Comparison of ENCODE assay signal across 31 cellular contexts in the genomic region with DNA sequence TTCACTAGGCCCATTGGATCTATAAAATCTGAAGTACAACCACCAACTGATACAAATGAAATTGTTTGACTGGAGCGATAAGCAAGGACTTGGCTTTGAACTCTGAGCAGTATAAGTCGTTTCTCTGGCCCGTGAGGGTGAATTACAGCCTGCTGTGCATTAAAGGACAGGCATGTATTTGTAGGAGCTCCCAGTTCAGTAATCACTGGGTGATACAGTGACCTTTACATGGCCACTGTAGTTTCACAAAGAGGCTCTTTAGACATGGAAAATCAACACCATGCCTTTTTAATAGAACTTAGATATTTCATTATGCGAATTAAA.
"Had no signal": no experiment of that assay in that cellular context is flagged by ENCODE, and none has a peak within 500 bp of the region (broad histone marks: within the 10 kb centered on the region; RNA-seq: fewer than 3 reads in every experiment).

No MANE protein-coding gene starts in this region.

- H3K4me3 Mint-ChIP-seq: naive thymus-derived CD4-positive, alpha-beta T cell; natural killer cell; nephron; neural progenitor cell; stimulated activated memory B cell treated with anti-CD40 and anti-IgM and Interleukin-4, amounts not matched to agents 10 μg/mL and 1 μg/mL and 100 μg/mL, for 72 hours; stimulated activated naive CD8-positive, alpha-beta T cell treated with anti-CD3 and anti-CD28 coated beads, Interleukin-15, amount 100 ng/mL, for 72 hours had no signal

- H3K27me3 ChIP-seq: neural progenitor cell, ovary, right lobe of liver, sigmoid colon, spleen, suprapubic skin, testis, tibial artery, upper lobe of right lung, uterus had no signal

- H3K27me3 Mint-ChIP-seq: naive thymus-derived CD4-positive, alpha-beta T cell; stimulated activated memory B cell treated with anti-CD40 and anti-IgM and Interleukin-4, amounts not matched to agents 10 μg/mL and 1 μg/mL and 100 μg/mL, for 72 hours had no signal

- H3K4me1 Mint-ChIP-seq: naive thymus-derived CD4-positive, alpha-beta T cell; natural killer cell; nephron; neural progenitor cell; stimulated activated memory B cell treated with anti-CD40 and anti-IgM and Interleukin-4, amounts not matched to agents 10 μg/mL and 1 μg/mL and 100 μg/mL, for 72 hours; stimulated activated naive CD8-positive, alpha-beta T cell treated with anti-CD3 and anti-CD28 coated beads, Interleukin-15, amount 100 ng/mL, for 72 hours had no signal

- H3K9me3 ChIP-seq: ovary, psoas muscle, right lobe of liver, sigmoid colon, suprapubic skin, testis, tibial artery, upper lobe of right lung, uterus had no signal

- H3K4me3 ChIP-seq: neural progenitor cell, ovary, psoas muscle, right lobe of liver, sigmoid colon, smooth muscle cell, spleen, suprapubic skin, testis, tibial artery, upper lobe of right lung, uterus had no signal

- H3K36me3 ChIP-seq: neural progenitor cell, ovary, right lobe of liver, sigmoid colon, spleen, suprapubic skin, tibial artery, upper lobe of right lung, uterus had no signal

- H3K27ac ChIP-seq: neural progenitor cell, ovary, parathyroid adenoma, psoas muscle, right lobe of liver, sigmoid colon, spleen, suprapubic skin, testis, tibial artery, upper lobe of right lung, uterus had no signal

- H3K36me3 Mint-ChIP-seq: naive thymus-derived CD4-positive, alpha-beta T cell; natural killer cell; stimulated activated memory B cell treated with anti-CD40 and anti-IgM and Interleukin-4, amounts not matched to agents 10 μg/mL and 1 μg/mL and 100 μg/mL, for 72 hours had no signal

- DNase-seq: naive thymus-derived CD4-positive, alpha-beta T cell; natural killer cell; occipital lobe; ovary; posterior cingulate gyrus; psoas muscle; right cardiac atrium; right lobe of liver; sigmoid colon; spleen; stimulated activated CD4-positive, alpha-beta T cell treated with anti-CD3 and anti-CD28 coated beads, Interleukin-12 subunit alpha, Interleukin-12 subunit beta, amount 100 ng/mL, for 4 hours; stimulated activated CD4-positive, alpha-beta T cell treated with anti-CD3 and anti-CD28 coated beads, Interleukin-1b, Interleukin-23, amount 100 ng/mL, for 48 hours; stimulated activated CD4-positive, alpha-beta T cell treated with anti-CD3 and anti-CD28 coated beads, Interleukin-4, amount 100 ng/mL, for 1 hour; stimulated activated CD4-positive, alpha-beta T cell treated with anti-CD3 and anti-CD28 coated beads, Interleukin-4, amount 100 ng/mL, for 4 hours; stimulated activated CD8-positive, alpha-beta memory T cell treated with anti-CD3 and anti-CD28 coated beads, Interleukin-4, amount 100 ng/mL, for 48 hours; stimulated activated naive CD4-positive, alpha-beta T cell; stimulated activated naive CD8-positive, alpha-beta T cell treated with anti-CD3 and anti-CD28 coated beads, Interleukin-15, amount 100 ng/mL, for 72 hours; stimulated activated naive CD8-positive, alpha-beta T cell treated with anti-CD3 and anti-CD28 coated beads, Interleukin-15, Interleukin-2, amounts not matched to agents 100 U/mL and 50 U/mL, for 24 hours; substantia nigra; testis; tibial artery; trophoblast cell; upper lobe of right lung; uterus had no signal

- H3K9ac ChIP-seq: neural progenitor cell, parathyroid adenoma had no signal

- H3K4me1 ChIP-seq: neural progenitor cell, parathyroid adenoma, psoas muscle, right lobe of liver, sigmoid colon, spleen, suprapubic skin, tibial artery, upper lobe of right lung, uterus had no signal

- H3K9me3 Mint-ChIP-seq: nephron; stimulated activated memory B cell treated with anti-CD40 and anti-IgM and Interleukin-4, amounts not matched to agents 10 μg/mL and 1 μg/mL and 100 μg/mL, for 72 hours had no signal

- ATAC-seq: naive thymus-derived CD4-positive, alpha-beta T cell; natural killer cell; psoas muscle; right cardiac atrium; right lobe of liver; stimulated activated memory B cell treated with anti-CD40 and anti-IgM and Interleukin-4, amounts not matched to agents 10 μg/mL and 1 μg/mL and 100 μg/mL, for 72 hours; stimulated activated naive CD8-positive, alpha-beta T cell treated with anti-CD3 and anti-CD28 coated beads, Interleukin-15, amount 100 ng/mL, for 72 hours; stimulated activated naive CD8-positive, alpha-beta T cell treated with anti-CD3 and anti-CD28 coated beads, Interleukin-15, Interleukin-2, amounts not matched to agents 100 U/mL and 50 U/mL, for 24 hours; upper lobe of right lung had no signal

- H3K27ac Mint-ChIP-seq: naive thymus-derived CD4-positive, alpha-beta T cell; natural killer cell; nephron; neural progenitor cell; progenitor cell of endocrine pancreas; stimulated activated memory B cell treated with anti-CD40 and anti-IgM and Interleukin-4, amounts not matched to agents 10 μg/mL and 1 μg/mL and 100 μg/mL, for 72 hours; stimulated activated naive CD8-positive, alpha-beta T cell treated with anti-CD3 and anti-CD28 coated beads, Interleukin-15, amount 100 ng/mL, for 72 hours had no signal
